ENCODE assay signal across 20 cellular contexts in the genomic region with DNA sequence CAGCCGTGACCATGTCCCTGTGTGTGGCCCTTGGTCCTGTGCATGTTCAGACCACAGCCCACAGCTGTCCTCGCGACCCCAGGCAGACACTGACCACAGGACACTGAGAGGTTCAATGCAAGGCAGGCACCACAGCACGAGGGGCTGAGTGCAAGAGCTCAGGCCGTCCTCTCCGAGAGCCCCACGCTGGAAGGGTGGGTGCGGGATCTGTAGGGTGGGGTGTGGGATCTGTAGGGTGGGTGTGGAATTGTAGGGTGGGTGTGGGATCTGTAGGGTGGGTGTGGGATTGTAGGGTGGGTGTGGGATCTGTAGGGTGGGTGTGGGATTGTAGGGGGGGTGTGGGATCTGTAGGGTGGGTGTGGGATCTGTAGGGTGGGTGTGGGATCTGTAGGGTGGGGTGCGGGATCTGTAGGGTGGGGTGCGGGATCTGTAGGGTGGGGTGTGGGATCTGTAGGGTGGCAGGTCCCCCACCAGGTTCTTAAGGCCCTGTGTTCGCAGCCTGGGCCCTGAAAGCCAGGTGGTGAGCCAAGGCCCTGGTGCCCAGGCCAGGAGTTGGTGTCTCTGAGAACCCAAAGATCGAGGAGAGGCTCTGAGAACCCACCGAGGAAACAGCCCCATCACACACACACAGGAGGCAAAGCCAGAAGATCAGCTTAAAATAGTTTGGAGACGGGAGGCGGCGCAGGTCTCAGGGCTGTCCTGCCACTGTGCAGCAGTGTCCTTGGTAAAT.
"Had no signal": no experiment of that assay in that cellular context is flagged by ENCODE, and none has a peak within 500 bp of the region (broad histone marks: within the 10 kb centered on the region; RNA-seq: fewer than 3 reads in every experiment).

No MANE protein-coding gene starts in this region.

- H3K27ac ChIP-seq: cardiac muscle cell, foreskin keratinocyte, pancreas, sigmoid colon, tibial nerve, vagina, WERI-Rb-1 had no signal

- ATAC-seq: foreskin keratinocyte, left lobe of liver, mucosa of descending colon, pancreas had no signal

- H3K4me3 Mint-ChIP-seq: activated naive CD8-positive, alpha-beta T cell treated with anti-CD3 and anti-CD28 coated beads for 36 hours; activated T-helper 1 cell treated with anti-CD3 and anti-CD28 coated beads, Interleukin-12 subunit alpha, Interleukin-12 subunit beta, Interleukin-2, Interleukin-4 antibody, amounts not matched to agents 30 ng/mL and 10 ng/mL and 1 ng/mL, durations not matched to agents 14 hours and 24 hours and 36 hours; naive B cell; T-helper 1 cell treated with Interleukin-12 subunit alpha and Interleukin-12 subunit beta and Interleukin-4 antibody, amounts not matched to agents 30 μg/mL and 1 μg/mL, for 36 hours had no signal

- H3K4me1 ChIP-seq: foreskin keratinocyte, pancreas, sigmoid colon, vagina had no signal

- H3K27me3 ChIP-seq: pancreas, sigmoid colon, tibial nerve, vagina had no signal

- H3K27ac Mint-ChIP-seq: activated naive CD8-positive, alpha-beta T cell treated with anti-CD3 and anti-CD28 coated beads for 36 hours; activated T-helper 1 cell treated with anti-CD3 and anti-CD28 coated beads, Interleukin-12 subunit alpha, Interleukin-12 subunit beta, Interleukin-2, Interleukin-4 antibody, amounts not matched to agents 30 ng/mL and 10 ng/mL and 1 ng/mL, durations not matched to agents 14 hours and 24 hours and 36 hours; naive B cell; T-helper 1 cell treated with Interleukin-12 subunit alpha and Interleukin-12 subunit beta and Interleukin-4 antibody, amounts not matched to agents 30 μg/mL and 1 μg/mL, for 36 hours had no signal

- H3K9me3 ChIP-seq: mucosa of descending colon, pancreas, sigmoid colon, tibial nerve, vagina had no signal

- DNase-seq: activated CD4-positive, alpha-beta T cell treated with anti-CD3 and anti-CD28 coated beads for 1 hour; activated CD8-positive, alpha-beta memory T cell treated with anti-CD3 and anti-CD28 coated beads for 24 hours; activated naive CD4-positive, alpha-beta T cell; activated naive CD8-positive, alpha-beta T cell treated with anti-CD3 and anti-CD28 coated beads for 36 hours; amniotic stem cell; foreskin keratinocyte; mucosa of descending colon; naive B cell; sigmoid colon; stimulated activated CD8-positive, alpha-beta memory T cell treated with anti-CD3 and anti-CD28 coated beads, Interleukin-4, amount 100 ng/mL, for 48 hours; stimulated activated naive CD4-positive, alpha-beta T cell; substantia nigra; WERI-Rb-1 had no signal

- H3K36me3 Mint-ChIP-seq: activated naive CD8-positive, alpha-beta T cell treated with anti-CD3 and anti-CD28 coated beads for 36 hours; naive B cell had no signal

- H3K36me3 ChIP-seq: cardiac muscle cell, pancreas, sigmoid colon, tibial nerve, vagina, WERI-Rb-1 had no signal

- H3K4me3 ChIP-seq: cardiac muscle cell, mucosa of descending colon, pancreas, sigmoid colon, tibial nerve, vagina had no signal
